1 cellular context compared by ENCODE assay signal in genomic region chr7:102466097-102466496, GRCh38.
TF ChIP-seq lines count a peak whose summit lies in the region.

No MANE protein-coding gene starts in this region.

TF ChIP-seq in WTC11, 78 proteins besides CTCF, POLR2A, EP300 and RAD21 (continued from another document):
- no peak for TF ChIP-seq MAX (CRISPR knock-in tag; IDR thresholded peaks at IDR 0.05)
- TF ChIP-seq ZBTB43 (CRISPR knock-in tag; IDR thresholded peaks at IDR 0.05), result no peak
- TF ChIP-seq ZMAT4 (CRISPR knock-in tag; IDR thresholded peaks at IDR 0.05), result no peak
- TF ChIP-seq ATF3 (CRISPR knock-in tag; conservative IDR thresholded peaks at IDR 0.05), result no peak
TF ChIP-seq in WTC11: peak in this region for 0.
